26 cellular contexts compared by ENCODE assay signal in genomic region chr19:50899549-50899948, GRCh38. TPM values are rescaled to one million over a fixed set of nuclear protein-coding genes. Genes with fewer than 3 reads are reported as not detected.
"Had no signal": no experiment of that assay in that cellular context is flagged by ENCODE, and none has a peak within 500 bp of the region (broad histone marks: within the 10 kb centered on the region; RNA-seq: fewer than 3 reads in every experiment).

No MANE protein-coding gene starts in this region.

- FAIRE-seq: endometrium, pancreas had no signal

- ATAC-seq: activated T-cell treated with anti-CD3 and anti-CD28 coated beads, Interleukin-2, amount 50 U/mL, for 72 hours; esophagus mucosa; pancreas had no signal

- H3K27me3 ChIP-seq: colonic mucosa, pancreas, tibial nerve, vagina had no signal

- H3K4me2 ChIP-seq: hepatocyte had no signal

- H3K36me3 Mint-ChIP-seq: brain had no signal

- H3K4me3 ChIP-seq: colonic mucosa, hepatocyte, lung, pancreas, tibial nerve, vagina had no signal

- H3K36me3 ChIP-seq: colonic mucosa, pancreas, tibial nerve, vagina had no signal

- H3K27ac ChIP-seq: colonic mucosa, hepatocyte, pancreas, tibial nerve, vagina had no signal

- DNase-seq: activated CD4-positive, alpha-beta T cell treated with anti-CD3 and anti-CD28 coated beads, Interleukin-2, amount 10 ng/mL, durations not matched to agents 24 days and 14 days; activated CD4-positive, CD25-positive, alpha-beta regulatory T cell; activated CD8-positive, alpha-beta memory T cell treated with anti-CD3 and anti-CD28 coated beads, Interleukin-2, amount 50 U/mL, for 48 hours; activated naive CD8-positive, alpha-beta T cell treated with anti-CD3 and anti-CD28 coated beads for 36 hours; activated T-cell treated with anti-CD3 and anti-CD28 coated beads, Interleukin-2, amount 50 U/mL, for 72 hours; amygdala; central memory CD4-positive, alpha-beta T cell; colonic mucosa; islet precursor cell; naive B cell; pancreas; retina; stimulated activated CD4-positive, alpha-beta T cell treated with anti-CD3 and anti-CD28 coated beads, Interleukin-15, amount 100 ng/mL, for 24 hours; stimulated activated CD4-positive, alpha-beta T cell treated with anti-CD3 and anti-CD28 coated beads, Interleukin-4, amount 100 ng/mL, for 1 hour; stimulated activated naive CD4-positive, alpha-beta T cell treated with Interleukin-2 at 50 U/mL for 16 hours; substantia nigra had no signal

- H3K4me1 ChIP-seq: colonic mucosa, pancreas, tibial nerve, vagina had no signal

- H3K4me3 Mint-ChIP-seq: activated CD4-positive, alpha-beta T cell treated with anti-CD3 and anti-CD28 coated beads, Interleukin-2, amount 10 ng/mL, durations not matched to agents 24 days and 14 days; activated naive CD8-positive, alpha-beta T cell treated with anti-CD3 and anti-CD28 coated beads for 36 hours; activated T-cell treated with anti-CD3 and anti-CD28 coated beads, Interleukin-2, amount 50 U/mL, for 72 hours; brain had no signal

- H3K9me3 ChIP-seq: colonic mucosa, pancreas, tibial nerve, vagina had no signal

- H3K27ac Mint-ChIP-seq: activated CD4-positive, alpha-beta T cell treated with anti-CD3 and anti-CD28 coated beads, Interleukin-2, amount 10 ng/mL, durations not matched to agents 24 days and 14 days; activated naive CD8-positive, alpha-beta T cell treated with anti-CD3 and anti-CD28 coated beads for 36 hours; activated T-cell treated with anti-CD3 and anti-CD28 coated beads, Interleukin-2, amount 50 U/mL, for 72 hours; brain had no signal

- H3K79me2 ChIP-seq: hepatocyte had no signal

- H2AFZ ChIP-seq: hepatocyte had no signal

RNA-seq across cellular contexts. Expression of gene KLK4, which starts 11.6 kb away (rescaled TPM):
- total RNA-seq: activated CD4-positive, alpha-beta T cell treated with anti-CD3 and anti-CD28 coated beads, Interleukin-2, amount 10 ng/mL, durations not matched to agents 24 days and 14 days; activated naive CD8-positive, alpha-beta T cell treated with anti-CD3 and anti-CD28 coated beads for 36 hours; activated T-cell treated with anti-CD3 and anti-CD28 coated beads, Interleukin-2, amount 50 U/mL, for 72 hours; esophagus mucosa; glomerular endothelial cell; hepatocyte; lung; skeletal muscle tissue; vagina had no signal
- polyA plus RNA-seq: pancreas had no signal

RNA-seq across cellular contexts. Expression of gene KLK2, which starts 26.3 kb away (rescaled TPM):
- total RNA-seq: colonic mucosa, esophagus mucosa, glomerular endothelial cell, hepatocyte, lung, pancreas, skeletal muscle tissue, tibial nerve, vagina had no signal
- polyA plus RNA-seq: hepatocyte, lung had no signal

RNA-seq across cellular contexts. Expression of gene KLK3, which starts 44.8 kb away (rescaled TPM):
- total RNA-seq: activated CD4-positive, alpha-beta T cell treated with anti-CD3 and anti-CD28 coated beads, Interleukin-2, amount 10 ng/mL, durations not matched to agents 24 days and 14 days; activated naive CD8-positive, alpha-beta T cell treated with anti-CD3 and anti-CD28 coated beads for 36 hours; activated T-cell treated with anti-CD3 and anti-CD28 coated beads, Interleukin-2, amount 50 U/mL, for 72 hours; esophagus mucosa; glomerular endothelial cell; hepatocyte; lung; pancreas; skeletal muscle tissue; tibial nerve; vagina had no signal
- polyA plus RNA-seq: hepatocyte, lung had no signal

RNA-seq across cellular contexts. Expression of gene KLK5, which starts 53.3 kb away (rescaled TPM):
- total RNA-seq: activated CD4-positive, alpha-beta T cell treated with anti-CD3 and anti-CD28 coated beads, Interleukin-2, amount 10 ng/mL, durations not matched to agents 24 days and 14 days; activated naive CD8-positive, alpha-beta T cell treated with anti-CD3 and anti-CD28 coated beads for 36 hours; activated T-cell treated with anti-CD3 and anti-CD28 coated beads, Interleukin-2, amount 50 U/mL, for 72 hours; colonic mucosa; glomerular endothelial cell; hepatocyte; mononuclear cell; pancreas; skeletal muscle tissue; tibial nerve had no signal
